In genomic region chr19:39506944-39507714, GRCh38 we compare ENCODE assay signal across 8 cellular contexts. TPM values are rescaled to one million over a fixed set of nuclear protein-coding genes. Genes with fewer than 3 reads are reported as not detected.
DNase-seq lines count a peak whose midpoint lies in the region; ATAC-seq and TF ChIP-seq lines count a peak whose summit lies in the region.

No MANE protein-coding gene starts in this region.

- peak overlapping the region; percentile 75 for H3K4me3 Mint-ChIP-seq in T-helper 1 cell treated with Interleukin-12 subunit alpha and Interleukin-12 subunit beta and Interleukin-4 antibody, amounts not matched to agents 30 μg/mL and 1 μg/mL, for 36 hours

- H3K4me3 ChIP-seq in left lung, result peak overlapping the region; percentile 11 to 34

- H3K27ac ChIP-seq in left lung, result no peak overlapping the region

- peaks cover 22% of the 10 kb centered on the region for H3K4me1 Mint-ChIP-seq in T-helper 1 cell treated with Interleukin-12 subunit alpha and Interleukin-12 subunit beta and Interleukin-4 antibody, amounts not matched to agents 30 μg/mL and 1 μg/mL, for 36 hours (ENCODE audit: low read depth)

- no peaks in the 10 kb centered on the region for H3K36me3 ChIP-seq in left lung

- H3K27ac Mint-ChIP-seq in T-helper 1 cell treated with Interleukin-12 subunit alpha and Interleukin-12 subunit beta and Interleukin-4 antibody, amounts not matched to agents 30 μg/mL and 1 μg/mL, for 36 hours, result no peak overlapping the region

- peaks cover 60% of the 10 kb centered on the region for H3K27me3 Mint-ChIP-seq in T-helper 1 cell treated with Interleukin-12 subunit alpha and Interleukin-12 subunit beta and Interleukin-4 antibody, amounts not matched to agents 30 μg/mL and 1 μg/mL, for 36 hours (ENCODE audit: low read depth)

- H3K9me3 ChIP-seq in left lung, result no peaks in the 10 kb centered on the region

- TF ChIP-seq CTCF in left lung (IDR thresholded peaks at IDR 0.05), result no peak

- H3K27me3 ChIP-seq in left lung, result peaks cover 38 to 99% of the 10 kb centered on the region in 2 donors

- DNase-seq in GM03348 (ENCODE audit: low spot score) (peak; percentile 84), Kasumi-1 (lab: John Stamatoyannopoulos, UW) (peak; percentile 64 to 74), left lung (no peak), RKO (ENCODE audit: low spot score) (no peak)
- DNase-seq in central memory CD4-positive, alpha-beta T cell, result peak; percentile 33
- DNase-seq in stimulated activated CD8-positive, alpha-beta memory T cell treated with anti-CD3 and anti-CD28 coated beads, Interleukin-15, amount 100 ng/mL, for 24 hours (ENCODE audit: low read depth), result peak; percentile 31

- intact Hi-C loops in left lung (cut with DNase I), result no loop called here

- ATAC-seq in left lung, result peak; percentile 47
- no peak for ATAC-seq in GM21360 (IDR thresholded peaks at IDR 0.05; ENCODE audit: unreplicated experiment)

- H3K36me3 Mint-ChIP-seq in T-helper 1 cell treated with Interleukin-12 subunit alpha and Interleukin-12 subunit beta and Interleukin-4 antibody, amounts not matched to agents 30 μg/mL and 1 μg/mL, for 36 hours (ENCODE audit: low read depth), result peaks cover 2% of the 10 kb centered on the region

- peaks cover 0 to 16% of the 10 kb centered on the region in 2 donors for H3K4me1 ChIP-seq in left lung

- H3K9me3 Mint-ChIP-seq in T-helper 1 cell treated with Interleukin-12 subunit alpha and Interleukin-12 subunit beta and Interleukin-4 antibody, amounts not matched to agents 30 μg/mL and 1 μg/mL, for 36 hours, result no peaks in the 10 kb centered on the region

RNA-seq across cellular contexts. Expression of gene SELENOV, which starts 7.8 kb away (rescaled TPM):
- total RNA-seq in left lung, result not detected

RNA-seq across cellular contexts. Expression of gene DLL3, which starts 8.4 kb away (rescaled TPM):
- total RNA-seq in left lung, result under 1 TPM in 1 of 2 donors, not detected in 1; 0.12 TPM

RNA-seq across cellular contexts. Expression of gene EID2B, which starts 25.5 kb away (rescaled TPM):
- 1 to 10 TPM; 2.0 to 3.0 TPM for total RNA-seq in left lung

RNA-seq across cellular contexts. Expression of gene TIMM50, which starts 26.5 kb away (rescaled TPM):
- 10 to 100 TPM; 46.0 to 60.3 TPM for total RNA-seq in left lung

RNA-seq across cellular contexts. Expression of gene EID2, which starts 32.8 kb away (rescaled TPM):
- 10 to 100 TPM; 16.6 to 16.8 TPM for total RNA-seq in left lung

Comparison
In these comparisons a context has a peak if more than half of its experiments do, and no peak if none do; other contexts are left out.
1. DNase-seq: peak in GM03348 (single experiment), Kasumi-1 (2 of 2), central memory CD4-positive, alpha-beta T cell (single experiment) and stimulated activated CD8-positive, alpha-beta memory T cell treated with anti-CD3 and anti-CD28 coated beads, Interleukin-15, amount 100 ng/mL, for 24 hours (single experiment); none in left lung (0 of 2) and RKO (single experiment).